15 cellular contexts compared by ENCODE assay signal in the genomic region with DNA sequence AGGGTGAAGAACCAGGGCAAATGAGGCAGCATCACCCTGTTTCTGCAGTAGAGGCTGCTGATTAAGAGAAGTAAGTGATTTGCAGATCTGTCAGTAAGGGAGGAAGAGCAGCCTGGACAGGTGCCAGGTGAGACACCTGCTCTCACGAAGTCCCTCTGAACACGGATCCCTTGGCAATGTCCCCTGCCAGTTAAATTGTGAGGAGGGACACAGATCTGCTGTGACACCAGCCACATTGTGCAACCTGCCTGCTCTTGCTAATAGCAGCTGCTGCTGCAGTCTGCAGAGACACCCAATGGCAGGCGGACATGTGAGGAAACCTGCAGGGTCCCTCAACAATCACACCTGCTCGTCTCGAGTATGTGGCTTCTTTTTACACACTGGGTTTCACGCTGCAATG. TPM values are rescaled to one million over a fixed set of nuclear protein-coding genes. Genes with fewer than 3 reads are reported as not detected.
DNase-seq lines count a peak whose midpoint lies in the region; ATAC-seq, FAIRE-seq and TF ChIP-seq lines count a peak whose summit lies in the region.
"Had no signal": no experiment of that assay in that cellular context is flagged by ENCODE, and none has a peak within 500 bp of the region (broad histone marks: within the 10 kb centered on the region; RNA-seq: fewer than 3 reads in every experiment).

No MANE protein-coding gene starts in this region.

- ATAC-seq in activated naive CD8-positive, alpha-beta T cell treated with anti-CD3 and anti-CD28 coated beads, Interleukin-2, amount 50 U/mL, for 24 hours = no peak
- ATAC-seq: SK-N-SH treated with all-trans-retinoic acid at 6 μM for 48 hours had no signal

- no peak overlapping the region for H3K4me3 Mint-ChIP-seq in activated naive CD8-positive, alpha-beta T cell
- H3K4me3 Mint-ChIP-seq in activated naive CD8-positive, alpha-beta T cell treated with anti-CD3 and anti-CD28 coated beads for 36 hours = no peak overlapping the region
- no peak overlapping the region for H3K4me3 Mint-ChIP-seq in activated naive CD8-positive, alpha-beta T cell treated with anti-CD3 and anti-CD28 coated beads, Interleukin-2, amount 50 U/mL, for 24 hours

- DNase-seq in activated naive CD8-positive, alpha-beta T cell treated with anti-CD3 and anti-CD28 coated beads for 36 hours = no peak
- DNase-seq in NCI-H2107 (lab: John Stamatoyannopoulos, UW) = peak; percentile 53
- no peak for DNase-seq in activated naive CD8-positive, alpha-beta T cell treated with anti-CD3 and anti-CD28 coated beads, Interleukin-2, amount 50 U/mL, for 24 hours
- DNase-seq in ureter (ENCODE audit: low spot score) = peak; percentile 37
- DNase-seq in coronary artery (ENCODE audit: low spot score) = no peak
- DNase-seq in activated effector memory CD4-positive, alpha-beta T cell treated with anti-CD3 and anti-CD28 coated beads, Interleukin-2, amount 50 U/mL, for 16 hours = no peak
- no peak for DNase-seq in GM12892 (ENCODE audit: insufficient read length)
- DNase-seq: activated CD8-positive, alpha-beta memory T cell treated with anti-CD3 and anti-CD28 coated beads, Interleukin-2, amount 50 U/mL, for 4 hours; amygdala; testis had no signal

- peak overlapping the region; percentile 34 for H3K27ac Mint-ChIP-seq in activated naive CD8-positive, alpha-beta T cell
- no peak overlapping the region for H3K27ac Mint-ChIP-seq in activated naive CD8-positive, alpha-beta T cell treated with anti-CD3 and anti-CD28 coated beads for 36 hours
- H3K27ac Mint-ChIP-seq in activated naive CD8-positive, alpha-beta T cell treated with anti-CD3 and anti-CD28 coated beads, Interleukin-2, amount 50 U/mL, for 24 hours = peak overlapping the region; percentile 46

- no peak for FAIRE-seq in GM12892 (lab: Jason Lieb, UNC)

- no peak overlapping the region for H3K27ac ChIP-seq in coronary artery
- H3K27ac ChIP-seq: epithelial cell of prostate, testis had no signal

- TF ChIP-seq POLR2A in GM12892 (IDR thresholded peaks at IDR 0.05; ENCODE audit: low read depth, low read length) = no peak

- H3K36me3 Mint-ChIP-seq in activated naive CD8-positive, alpha-beta T cell = no peaks in the 10 kb centered on the region
- peaks cover 4% of the 10 kb centered on the region for H3K36me3 Mint-ChIP-seq in activated naive CD8-positive, alpha-beta T cell treated with anti-CD3 and anti-CD28 coated beads for 36 hours
- H3K36me3 Mint-ChIP-seq in activated naive CD8-positive, alpha-beta T cell treated with anti-CD3 and anti-CD28 coated beads, Interleukin-2, amount 50 U/mL, for 24 hours (ENCODE audit: low read depth) = peaks cover 3% of the 10 kb centered on the region

- H3K9me3 Mint-ChIP-seq in activated naive CD8-positive, alpha-beta T cell (ENCODE audit: low read depth) = no peaks in the 10 kb centered on the region
- H3K9me3 Mint-ChIP-seq in activated naive CD8-positive, alpha-beta T cell treated with anti-CD3 and anti-CD28 coated beads for 36 hours = no peaks in the 10 kb centered on the region
- H3K9me3 Mint-ChIP-seq in activated naive CD8-positive, alpha-beta T cell treated with anti-CD3 and anti-CD28 coated beads, Interleukin-2, amount 50 U/mL, for 24 hours = no peaks in the 10 kb centered on the region

- no peak for TF ChIP-seq CTCF in coronary artery (IDR thresholded peaks at IDR 0.05)

- no peaks in the 10 kb centered on the region for H3K27me3 Mint-ChIP-seq in activated naive CD8-positive, alpha-beta T cell
- no peaks in the 10 kb centered on the region for H3K27me3 Mint-ChIP-seq in activated naive CD8-positive, alpha-beta T cell treated with anti-CD3 and anti-CD28 coated beads for 36 hours
- no peaks in the 10 kb centered on the region for H3K27me3 Mint-ChIP-seq in activated naive CD8-positive, alpha-beta T cell treated with anti-CD3 and anti-CD28 coated beads, Interleukin-2, amount 50 U/mL, for 24 hours

- H3K4me1 Mint-ChIP-seq in activated naive CD8-positive, alpha-beta T cell (ENCODE audit: low read depth) = peaks cover 40% of the 10 kb centered on the region
- H3K4me1 Mint-ChIP-seq in activated naive CD8-positive, alpha-beta T cell treated with anti-CD3 and anti-CD28 coated beads for 36 hours = peaks cover 9% of the 10 kb centered on the region
- H3K4me1 Mint-ChIP-seq in activated naive CD8-positive, alpha-beta T cell treated with anti-CD3 and anti-CD28 coated beads, Interleukin-2, amount 50 U/mL, for 24 hours = peaks cover 11% of the 10 kb centered on the region

- H3K4me3 ChIP-seq in coronary artery = no peak overlapping the region
- H3K4me3 ChIP-seq: testis had no signal

RNA-seq across cellular contexts. Expression of a gene that starts 31.9 kb away (rescaled TPM):
- total RNA-seq in activated naive CD8-positive, alpha-beta T cell treated with anti-CD3 and anti-CD28 coated beads for 36 hours = 100 to 1,000 TPM; 181 to 191 TPM
- total RNA-seq in ureter = 372 TPM
- 107 TPM for polyA plus RNA-seq in GM12892 (2012; ENCODE audit: missing spikeins)

RNA-seq across cellular contexts. Expression of a gene that starts 40.9 kb away (rescaled TPM):
- not detected for total RNA-seq in activated naive CD8-positive, alpha-beta T cell treated with anti-CD3 and anti-CD28 coated beads for 36 hours
- total RNA-seq in ureter = 44.2 TPM
- not detected for polyA plus RNA-seq in GM12892 (2012; ENCODE audit: missing spikeins)
- total RNA-seq: Daoy, HT1080 had no signal

Comparison
In these comparisons a context has a peak if more than half of its experiments do, and no peak if none do; other contexts are left out.
1. DNase-seq: peak in NCI-H2107 (single experiment) and ureter (single experiment); none in activated naive CD8-positive, alpha-beta T cell treated with anti-CD3 and anti-CD28 coated beads for 36 hours (single experiment), activated naive CD8-positive, alpha-beta T cell treated with anti-CD3 and anti-CD28 coated beads, Interleukin-2, amount 50 U/mL, for 24 hours (single experiment), coronary artery (single experiment), activated effector memory CD4-positive, alpha-beta T cell treated with anti-CD3 and anti-CD28 coated beads, Interleukin-2, amount 50 U/mL, for 16 hours (single experiment) and GM12892 (single experiment).
2. RNA of a gene that starts 40.9 kb away (total RNA-seq): 44.2 TPM in ureter (single experiment); not detected in activated naive CD8-positive, alpha-beta T cell treated with anti-CD3 and anti-CD28 coated beads for 36 hours; every median in the first group is over 10 times any median in the second.